Comparison of ENCODE assay signal across 8 cellular contexts in genomic region chr12:68481181-68481941, GRCh38.
DNase-seq lines count a peak whose midpoint lies in the region; ATAC-seq and TF ChIP-seq lines count a peak whose summit lies in the region.

No MANE protein-coding gene starts in this region.

- intact Hi-C loops in activated CD4-positive, alpha-beta memory T cell treated with anti-CD3 and anti-CD28 coated beads for 36 hours (cut with micrococcal nuclease) = loop anchor here (1.0 to 5.0 kb wide), 11 partner anchors 16 to 362 kb away; partner anchors contain the start of gene NUP107

- peaks cover 51% of the 10 kb centered on the region for H3K4me1 Mint-ChIP-seq in activated T-cell treated with anti-CD3 and anti-CD28 coated beads, Interleukin-2, amount 50 U/mL, for 24 hours (ENCODE audit: low read depth)
- peaks cover 50% of the 10 kb centered on the region for H3K4me1 Mint-ChIP-seq in activated CD4-positive, alpha-beta memory T cell treated with anti-CD3 and anti-CD28 coated beads for 36 hours (ENCODE audit: low read depth)
- H3K4me1 Mint-ChIP-seq in stimulated activated naive CD8-positive, alpha-beta T cell treated with anti-CD3 and anti-CD28 coated beads, Interleukin-15, amount 100 ng/mL, for 72 hours = peaks cover 43% of the 10 kb centered on the region
- no peaks in the 10 kb centered on the region for H3K4me1 Mint-ChIP-seq in nephron progenitor cell

- ATAC-seq in HG02884 (IDR thresholded peaks at IDR 0.05; ENCODE audit: unreplicated experiment) (peak; percentile 51), HG03565 (IDR thresholded peaks at IDR 0.05; ENCODE audit: unreplicated experiment) (no peak)
- ATAC-seq in stimulated activated naive CD8-positive, alpha-beta T cell treated with anti-CD3 and anti-CD28 coated beads, Interleukin-15, amount 100 ng/mL, for 72 hours = peak; percentile 76

- no peaks in the 10 kb centered on the region for H3K27me3 Mint-ChIP-seq in activated T-cell treated with anti-CD3 and anti-CD28 coated beads, Interleukin-2, amount 50 U/mL, for 24 hours
- H3K27me3 Mint-ChIP-seq in activated CD4-positive, alpha-beta memory T cell treated with anti-CD3 and anti-CD28 coated beads for 36 hours = no peaks in the 10 kb centered on the region
- H3K27me3 Mint-ChIP-seq in stimulated activated naive CD8-positive, alpha-beta T cell treated with anti-CD3 and anti-CD28 coated beads, Interleukin-15, amount 100 ng/mL, for 72 hours = no peaks in the 10 kb centered on the region
- H3K27me3 Mint-ChIP-seq in nephron progenitor cell (ENCODE audit: low read depth, poor library complexity) = peaks cover 6% of the 10 kb centered on the region

- POLR2A ChIA-PET in activated CD4-positive, alpha-beta memory T cell treated with anti-CD3 and anti-CD28 coated beads for 36 hours (lab: Charles Lee) = interaction anchor here (0.7 to 4.7 kb wide), 11 partner anchors 15 to 324 kb away, joined by 3 to 31 read pairs (median 6); no protein-coding TSS in a partner anchor

- H3K9me3 Mint-ChIP-seq in activated T-cell treated with anti-CD3 and anti-CD28 coated beads, Interleukin-2, amount 50 U/mL, for 24 hours = peaks cover 12% of the 10 kb centered on the region
- peaks cover 18% of the 10 kb centered on the region for H3K9me3 Mint-ChIP-seq in activated CD4-positive, alpha-beta memory T cell treated with anti-CD3 and anti-CD28 coated beads for 36 hours
- H3K9me3 Mint-ChIP-seq in stimulated activated naive CD8-positive, alpha-beta T cell treated with anti-CD3 and anti-CD28 coated beads, Interleukin-15, amount 100 ng/mL, for 72 hours = peaks cover 0 to 10% of the 10 kb centered on the region in 2 donors
- no peaks in the 10 kb centered on the region for H3K9me3 Mint-ChIP-seq in nephron progenitor cell

- no peak for DNase-seq in activated T-cell treated with anti-CD3 and anti-CD28 coated beads, Interleukin-2, amount 50 U/mL, for 24 hours
- no peak for DNase-seq in activated T-cell treated with anti-CD3 and anti-CD28 coated beads, Interleukin-2, amount 50 U/mL, for 1 hour
- DNase-seq in activated CD4-positive, alpha-beta memory T cell treated with anti-CD3 and anti-CD28 coated beads for 36 hours = peak; percentile 26
- DNase-seq in stimulated activated naive CD8-positive, alpha-beta T cell treated with anti-CD3 and anti-CD28 coated beads, Interleukin-15, amount 100 ng/mL, for 72 hours = peak; percentile 19 to 27
- DNase-seq in DMS153 (lab: John Stamatoyannopoulos, UW) (no peak), nephron progenitor cell (no peak)

- peaks cover 2% of the 10 kb centered on the region for H3K36me3 Mint-ChIP-seq in activated T-cell treated with anti-CD3 and anti-CD28 coated beads, Interleukin-2, amount 50 U/mL, for 24 hours (ENCODE audit: low read depth)
- H3K36me3 Mint-ChIP-seq in activated CD4-positive, alpha-beta memory T cell treated with anti-CD3 and anti-CD28 coated beads for 36 hours = peaks cover 14% of the 10 kb centered on the region
- H3K36me3 Mint-ChIP-seq in nephron progenitor cell (ENCODE audit: low read depth) = no peaks in the 10 kb centered on the region

- H3K4me3 Mint-ChIP-seq in activated T-cell treated with anti-CD3 and anti-CD28 coated beads, Interleukin-2, amount 50 U/mL, for 24 hours = no peak overlapping the region
- H3K4me3 Mint-ChIP-seq in activated CD4-positive, alpha-beta memory T cell treated with anti-CD3 and anti-CD28 coated beads for 36 hours = peak overlapping the region; percentile 8
- peak overlapping the region; percentile 27 to 36 for H3K4me3 Mint-ChIP-seq in stimulated activated naive CD8-positive, alpha-beta T cell treated with anti-CD3 and anti-CD28 coated beads, Interleukin-15, amount 100 ng/mL, for 72 hours
- H3K4me3 Mint-ChIP-seq in nephron progenitor cell = no peak overlapping the region

- TF ChIP-seq CTCF in nephron progenitor cell (IDR thresholded peaks at IDR 0.05) = no peak

- peak overlapping the region; percentile 91 for H3K27ac Mint-ChIP-seq in activated T-cell treated with anti-CD3 and anti-CD28 coated beads, Interleukin-2, amount 50 U/mL, for 24 hours
- peak overlapping the region; percentile 94 for H3K27ac Mint-ChIP-seq in activated CD4-positive, alpha-beta memory T cell treated with anti-CD3 and anti-CD28 coated beads for 36 hours
- H3K27ac Mint-ChIP-seq in stimulated activated naive CD8-positive, alpha-beta T cell treated with anti-CD3 and anti-CD28 coated beads, Interleukin-15, amount 100 ng/mL, for 72 hours = peak overlapping the region; percentile 87 to 98
- no peak overlapping the region for H3K27ac Mint-ChIP-seq in nephron progenitor cell

- CTCF ChIA-PET in activated CD4-positive, alpha-beta memory T cell treated with anti-CD3 and anti-CD28 coated beads for 36 hours (lab: Charles Lee) = interaction anchor here (0.6 to 2.3 kb wide), 11 partner anchors 12 to 326 kb away, joined by 3 to 9 read pairs (median 3); no protein-coding TSS in a partner anchor

Comparison
In these comparisons a context has a peak if more than half of its experiments do, and no peak if none do; other contexts are left out.
1. DNase-seq: peak in activated CD4-positive, alpha-beta memory T cell treated with anti-CD3 and anti-CD28 coated beads for 36 hours (single experiment) and stimulated activated naive CD8-positive, alpha-beta T cell treated with anti-CD3 and anti-CD28 coated beads, Interleukin-15, amount 100 ng/mL, for 72 hours (2 of 2); none in activated T-cell treated with anti-CD3 and anti-CD28 coated beads, Interleukin-2, amount 50 U/mL, for 24 hours (single experiment), activated T-cell treated with anti-CD3 and anti-CD28 coated beads, Interleukin-2, amount 50 U/mL, for 1 hour (single experiment), DMS153 (single experiment) and nephron progenitor cell (single experiment).
2. H3K4me3 Mint-ChIP-seq: peak in activated CD4-positive, alpha-beta memory T cell treated with anti-CD3 and anti-CD28 coated beads for 36 hours (single experiment) and stimulated activated naive CD8-positive, alpha-beta T cell treated with anti-CD3 and anti-CD28 coated beads, Interleukin-15, amount 100 ng/mL, for 72 hours (2 of 2); none in activated T-cell treated with anti-CD3 and anti-CD28 coated beads, Interleukin-2, amount 50 U/mL, for 24 hours (single experiment) and nephron progenitor cell (single experiment).